Comparison of ENCODE assay signal across 12 cellular contexts in the genomic region with DNA sequence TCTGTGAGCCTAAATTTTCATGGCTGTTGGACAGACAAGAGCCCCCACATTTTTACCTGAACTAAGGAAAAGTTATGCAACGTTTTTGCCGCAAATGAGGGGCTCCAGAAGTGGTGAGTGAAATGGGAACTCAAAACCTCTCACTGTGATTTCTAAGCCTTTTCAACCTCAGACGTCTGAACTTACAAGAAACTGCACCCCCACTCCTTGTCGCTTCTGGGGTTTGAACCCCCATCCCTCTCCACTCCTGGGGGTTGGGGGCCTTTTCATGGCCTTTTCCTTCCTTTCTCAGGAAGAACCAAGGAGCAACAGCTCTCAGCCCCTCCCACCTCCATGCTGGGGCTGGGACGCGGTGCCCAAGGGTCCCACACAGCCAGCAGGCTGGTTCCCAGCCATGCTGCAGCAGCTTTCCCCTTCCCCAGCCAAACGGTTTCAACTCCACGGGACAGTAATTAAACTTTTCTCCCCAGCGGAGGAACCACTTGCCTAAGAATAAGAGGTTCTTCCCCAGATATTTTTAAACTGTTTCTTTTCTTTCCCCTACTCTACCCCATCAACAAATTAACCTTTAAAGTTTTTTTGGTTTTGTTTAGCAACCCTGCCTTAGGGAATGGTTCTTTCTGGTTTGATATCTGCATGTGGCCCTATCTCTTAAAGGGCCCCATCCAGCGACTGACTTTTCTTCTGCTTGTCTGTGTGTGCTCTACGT.
DNase-seq lines count a peak whose midpoint lies in the region; ATAC-seq, FAIRE-seq and TF ChIP-seq lines count a peak whose summit lies in the region.
"Had no signal": no experiment of that assay in that cellular context is flagged by ENCODE, and none has a peak within 500 bp of the region (broad histone marks: within the 10 kb centered on the region; RNA-seq: fewer than 3 reads in every experiment).

No MANE protein-coding gene starts in this region.

- H3K79me2 ChIP-seq in GM12878 (ENCODE audit: control insufficient read depth, insufficient read depth, low read length), result peaks cover 61% of the 10 kb centered on the region
- H3K79me2 ChIP-seq: hepatocyte had no signal

- peaks cover 6 to 7% of the 10 kb centered on the region in 2 donors for H3K36me3 Mint-ChIP-seq in activated naive CD4-positive, alpha-beta T cell treated with anti-CD3 and anti-CD28 coated beads, Interleukin-2, amount 50 U/mL, for 72 hours

- POLR2A ChIA-PET in GM12878 (lab: Charles Lee), result interaction anchor here (0.8 to 3.0 kb wide), 10 partner anchors 8 to 390 kb away, joined by 3 to 22 read pairs (median 4); no protein-coding TSS in a partner anchor

- H3K9ac ChIP-seq in GM12878 (ENCODE audit: control insufficient read depth, insufficient read depth, low read length), result peak overlapping the region; percentile 99

- H3K36me3 ChIP-seq in GM12878 (ENCODE audit: control insufficient read depth in 2 of 2, insufficient read depth in 2 of 2, low read length in 1 of 2) (peaks cover 2 to 10% of the 10 kb centered on the region in 2 experiments), left ventricle myocardium inferior (no peaks in the 10 kb centered on the region), esophagus squamous epithelium (no peaks in the 10 kb centered on the region)

- 2% methylated on average over 11 of the region's 11 CpGs for WGBS in GM12878 (ENCODE audit: insufficient coverage, insufficient replicate concordance, low lambda C conversion rate, missing lambda C conversion rate)
- WGBS in esophagus squamous epithelium, 2 donors, result 73 to 82% methylated on average over 11 of the region's 11 CpGs

- peak; percentile 40 for DNase-seq in GM12878 (ENCODE audit: low read depth, low spot score)
- DNase-seq in activated naive CD4-positive, alpha-beta T cell treated with anti-CD3 and anti-CD28 coated beads, Interleukin-2, amount 50 U/mL, for 72 hours (ENCODE audit: low spot score in 2 of 2), result no peak
- DNase-seq in left ventricle myocardium inferior, result no peak
- no peak for DNase-seq in esophagus squamous epithelium (lab: John Stamatoyannopoulos, UW)
- no peak for DNase-seq in activated CD4-positive, alpha-beta T cell treated with anti-CD3 and anti-CD28 coated beads, Interleukin-2, amount 50 U/mL, for 1 hour
- DNase-seq: activated CD4-positive, alpha-beta T cell treated with anti-CD3 and anti-CD28 coated beads for 48 hours; SHP77 had no signal

- RAD21 ChIA-PET in GM12878 (lab: Charles Lee; ENCODE audit: unreplicated experiment), result interaction anchor here (0.7 to 7.1 kb wide), 24 partner anchors 41 to 570 kb away, joined by 3 to 96 read pairs (median 6); no protein-coding TSS in a partner anchor

- TF ChIP-seq RAD21 in GM12878 (IDR thresholded peaks at IDR 0.05; ENCODE audit: insufficient read depth, low read depth, low read length), result no peak

- TSS peak; percentile 84 for BruUV-seq in GM12878 (replicated peaks; lab: Mats Ljungman, UMichigan)

- in situ Hi-C loops in GM12878 (cut with MboI), result no loop called here

- CTCF ChIA-PET in GM12878 (lab: Yijun Ruan, JAX), result interaction anchor here (0.6 to 1.8 kb wide), 11 partner anchors 9 to 428 kb away, joined by 3 to 8 read pairs (median 5); no protein-coding TSS in a partner anchor

- TF ChIP-seq EP300 in GM12878 (IDR thresholded peaks at IDR 0.05; ENCODE audit: borderline replicate concordance in 1 of 2, control insufficient read depth in 1 of 2, low read depth in 2 of 2, low read length in 2 of 2), result no peak

- peak overlapping the region; percentile 52; the same call in 1 of the 2 replicates for H3K4me2 ChIP-seq in GM12878 (ENCODE audit: control insufficient read depth, insufficient read depth)
- H3K4me2 ChIP-seq: hepatocyte had no signal

- FAIRE-seq in GM12878 (lab: Jason Lieb, UNC), result no peak

- H3K4me1 ChIP-seq in GM12878 (ENCODE audit: control insufficient read depth, insufficient read depth, low read length) (no peaks in the 10 kb centered on the region), left ventricle myocardium inferior (no peaks in the 10 kb centered on the region), esophagus squamous epithelium (no peaks in the 10 kb centered on the region)

- ATAC-seq in GM18505 (IDR thresholded peaks at IDR 0.05; ENCODE audit: unreplicated experiment) (peak; percentile 31), GM21390 (IDR thresholded peaks at IDR 0.05; ENCODE audit: unreplicated experiment) (peak; percentile 27), HG03039 (IDR thresholded peaks at IDR 0.05; ENCODE audit: unreplicated experiment) (peak; percentile 24), GM12878 (peak; percentile 58)
- no peak for ATAC-seq in activated naive CD4-positive, alpha-beta T cell treated with anti-CD3 and anti-CD28 coated beads, Interleukin-2, amount 50 U/mL, for 72 hours

- peaks cover 3 to 13% of the 10 kb centered on the region in 2 donors for H3K9me3 Mint-ChIP-seq in activated naive CD4-positive, alpha-beta T cell treated with anti-CD3 and anti-CD28 coated beads, Interleukin-2, amount 50 U/mL, for 72 hours

- H3K9me3 ChIP-seq in GM12878 (replicated peaks; ENCODE audit: control insufficient read depth, insufficient read depth, low read length), result peaks cover 13% of the 10 kb centered on the region
- H3K9me3 ChIP-seq in left ventricle myocardium inferior (replicated peaks), result peaks cover 12% of the 10 kb centered on the region
- H3K9me3 ChIP-seq in esophagus squamous epithelium, result peaks cover 0 to 2% (median under 1%) of the 10 kb centered on the region in 3 donors

- H3K4me3 ChIP-seq in GM12878 (peak overlapping the region; percentile 83), left ventricle myocardium inferior (no peak overlapping the region), esophagus squamous epithelium (peak overlapping the region in 1 of 4 donors; percentile 2)
- H3K4me3 ChIP-seq: hepatocyte had no signal

- TF ChIP-seq CTCF in GM12878 (IDR thresholded peaks at IDR 0.05 in 2 of 3, conservative IDR thresholded peaks at IDR 0.05 in 1 of 3; ENCODE audit: control insufficient read depth in 2 of 3, extremely low read depth in 1 of 3, insufficient read depth in 1 of 3, low read depth in 3 of 3, low read length in 3 of 3) (no peak), left ventricle myocardium inferior (IDR thresholded peaks at IDR 0.05; ENCODE audit: borderline replicate concordance) (no peak), esophagus squamous epithelium (IDR thresholded peaks at IDR 0.05) (no peak)

- H3K27me3 ChIP-seq in GM12878 (replicated peaks in 1 of 2; ENCODE audit: control insufficient read depth in 2 of 2, insufficient read depth in 2 of 2, low read length in 1 of 2) (no peaks in the 10 kb centered on the region), left ventricle myocardium inferior (ENCODE audit: low read depth) (no peaks in the 10 kb centered on the region), esophagus squamous epithelium (no peaks in the 10 kb centered on the region)
- H3K27me3 ChIP-seq: hepatocyte had no signal

- H3K27ac Mint-ChIP-seq in activated naive CD4-positive, alpha-beta T cell treated with anti-CD3 and anti-CD28 coated beads, Interleukin-2, amount 50 U/mL, for 72 hours, result no peak overlapping the region

- SMC1A ChIA-PET in GM12878 (lab: Charles Lee; ENCODE audit: uncharacterized antibody, unreplicated experiment), result interaction anchor here (0.6 to 3.2 kb wide), 34 partner anchors 8 to 549 kb away, joined by 3 to 29 read pairs (median 4); no protein-coding TSS in a partner anchor

- H4K20me1 ChIP-seq in GM12878 (ENCODE audit: control insufficient read depth, insufficient read depth), result no peaks in the 10 kb centered on the region

- H3K27ac ChIP-seq in GM12878 (ENCODE audit: control insufficient read depth, insufficient read depth) (peak overlapping the region; percentile 99), left ventricle myocardium inferior (replicated peaks) (no peak overlapping the region), esophagus squamous epithelium (no peak overlapping the region)
- H3K27ac ChIP-seq: C4-2B, hepatocyte had no signal

- intact Hi-C loops in GM12878 (cut with micrococcal nuclease; ENCODE audit: unreplicated experiment), result loop anchor here (1.0 to 10.0 kb wide), 6 partner anchors 43 to 570 kb away; no protein-coding TSS in a partner anchor
- intact Hi-C loops in left ventricle myocardium inferior (cut with micrococcal nuclease), result no loop called here
- intact Hi-C loops in esophagus squamous epithelium (cut with DNase I), result no loop called here

- peak; percentile 50 for TF ChIP-seq POLR2A in GM18505 (IDR thresholded peaks at IDR 0.05; ENCODE audit: borderline replicate concordance, extremely low read depth, insufficient read depth, insufficient read length)
- peak; percentile 77 for TF ChIP-seq POLR2A in GM12878 (IDR thresholded peaks at IDR 0.05; ENCODE audit: low read depth, low read length)
- TF ChIP-seq POLR2A in esophagus squamous epithelium (IDR thresholded peaks at IDR 0.05), result no peak

- H2AFZ ChIP-seq in GM12878 (ENCODE audit: control insufficient read depth, low read depth, low read length), result peak overlapping the region; percentile 27
- H2AFZ ChIP-seq: hepatocyte had no signal

TF ChIP-seq in GM12878, 131 proteins besides CTCF, POLR2A, EP300 and RAD21 (continues in another document):
- TF ChIP-seq CREM (IDR thresholded peaks at IDR 0.05; ENCODE audit: low read depth) (0 out of 2 replicates have a peak, but pooled peaks have one; percentile 9), JUNB (IDR thresholded peaks at IDR 0.05) (no peak), HDGF (IDR thresholded peaks at IDR 0.05) (no peak), KAT2A (conservative IDR thresholded peaks at IDR 0.05; ENCODE audit: control insufficient read depth, low read depth, low read length) (no peak), SREBF1 (IDR thresholded peaks at IDR 0.05; ENCODE audit: low read length) (no peak), EGR1 (IDR thresholded peaks at IDR 0.05; ENCODE audit: borderline replicate concordance in 1 of 2, low read depth in 2 of 2, low read length in 2 of 2) (no peak), RAD51 (IDR thresholded peaks at IDR 0.05) (no peak)
- TF ChIP-seq, protein P1, sequence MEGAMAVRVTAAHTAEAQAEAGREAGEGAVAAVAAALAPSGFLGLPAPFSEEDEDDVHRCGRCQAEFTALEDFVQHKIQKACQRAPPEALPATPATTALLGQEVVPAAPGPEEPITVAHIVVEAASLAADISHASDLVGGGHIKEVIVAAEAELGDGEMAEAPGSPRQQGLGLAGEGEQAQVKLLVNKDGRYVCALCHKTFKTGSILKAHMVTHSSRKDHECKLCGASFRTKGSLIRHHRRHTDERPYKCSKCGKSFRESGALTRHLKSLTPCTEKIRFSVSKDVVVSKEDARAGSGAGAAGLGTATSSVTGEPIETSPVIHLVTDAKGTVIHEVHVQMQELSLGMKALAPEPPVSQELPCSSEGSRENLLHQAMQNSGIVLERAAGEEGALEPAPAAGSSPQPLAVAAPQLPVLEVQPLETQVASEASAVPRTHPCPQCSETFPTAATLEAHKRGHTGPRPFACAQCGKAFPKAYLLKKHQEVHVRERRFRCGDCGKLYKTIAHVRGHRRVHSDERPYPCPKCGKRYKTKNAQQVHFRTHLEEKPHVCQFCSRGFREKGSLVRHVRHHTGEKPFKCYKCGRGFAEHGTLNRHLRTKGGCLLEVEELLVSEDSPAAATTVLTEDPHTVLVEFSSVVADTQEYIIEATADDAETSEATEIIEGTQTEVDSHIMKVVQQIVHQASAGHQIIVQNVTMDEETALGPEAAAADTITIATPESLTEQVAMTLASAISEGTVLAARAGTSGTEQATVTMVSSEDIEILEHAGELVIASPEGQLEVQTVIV (IDR thresholded peaks at IDR 0.05; ENCODE audit: borderline replicate concordance, partially characterized antibody), result no peak

Comparison
In these comparisons a context has a peak if more than half of its experiments do, and no peak if none do; other contexts are left out.
1. ATAC-seq: peak in GM18505 (single experiment), GM21390 (single experiment), HG03039 (single experiment) and GM12878 (single experiment); none in activated naive CD4-positive, alpha-beta T cell treated with anti-CD3 and anti-CD28 coated beads, Interleukin-2, amount 50 U/mL, for 72 hours (0 of 2).
2. POLR2A ChIP-seq: peak in GM18505 (single experiment) and GM12878 (single experiment); none in esophagus squamous epithelium (0 of 4).